ENCODE assay signal across 21 cellular contexts in genomic region chr12:109759595-109759994, GRCh38. TPM values are rescaled to one million over a fixed set of nuclear protein-coding genes. Genes with fewer than 3 reads are reported as not detected.
DNase-seq lines count a peak whose midpoint lies in the region; TF ChIP-seq lines count a peak whose summit lies in the region.
"Had no signal": no experiment of that assay in that cellular context is flagged by ENCODE, and none has a peak within 500 bp of the region (broad histone marks: within the 10 kb centered on the region; RNA-seq: fewer than 3 reads in every experiment).

No MANE protein-coding gene starts in this region.

- H3K9me2 ChIP-seq in MM.1S (replicated peaks; ENCODE audit: insufficient read depth, low read length) = no peaks in the 10 kb centered on the region

- no peak overlapping the region for H3K9ac ChIP-seq in MM.1S (ENCODE audit: low read length)

- TF ChIP-seq CTCF in chondrocyte (IDR thresholded peaks at IDR 0.05) = no peak
- TF ChIP-seq CTCF in type B pancreatic cell (conservative IDR thresholded peaks at IDR 0.05) = no peak
- TF ChIP-seq CTCF in MM.1S (IDR thresholded peaks at IDR 0.05; ENCODE audit: low read length) = no peak

- peaks cover 14% of the 10 kb centered on the region for H3K9me3 Mint-ChIP-seq in activated naive CD4-positive, alpha-beta T cell treated with anti-CD3 and anti-CD28 coated beads, Interleukin-2, amount 10 ng/mL, durations not matched to agents 7 days and 5 days
- H3K9me3 Mint-ChIP-seq in chondrocyte (ENCODE audit: low read depth) = peaks cover 24% of the 10 kb centered on the region
- H3K9me3 Mint-ChIP-seq in type B pancreatic cell = peaks cover 4% of the 10 kb centered on the region

- H3K4me2 ChIP-seq in MM.1S (ENCODE audit: low read depth, low read length) = no peak overlapping the region

- no peaks in the 10 kb centered on the region for H3K27me3 ChIP-seq in MM.1S (replicated peaks; ENCODE audit: insufficient read depth, low read length)
- H3K27me3 ChIP-seq: brain microvascular endothelial cell, gastrocnemius medialis, left lung had no signal

- no peaks in the 10 kb centered on the region for H3F3A ChIP-seq in MM.1S (ENCODE audit: insufficient read depth, low read length)

- no peaks in the 10 kb centered on the region for H3K27me3 Mint-ChIP-seq in activated naive CD4-positive, alpha-beta T cell treated with anti-CD3 and anti-CD28 coated beads, Interleukin-2, amount 10 ng/mL, durations not matched to agents 7 days and 5 days
- H3K27me3 Mint-ChIP-seq in chondrocyte (ENCODE audit: low read depth) (no peaks in the 10 kb centered on the region), type B pancreatic cell (no peaks in the 10 kb centered on the region)

- H3K4me3 ChIP-seq in MM.1S (ENCODE audit: low read length) = no peak overlapping the region
- H3K4me3 ChIP-seq: gastrocnemius medialis, left lung, tibial nerve had no signal

- H3K9me3 ChIP-seq in MM.1S (replicated peaks; ENCODE audit: insufficient read depth, low read length) = no peaks in the 10 kb centered on the region
- H3K9me3 ChIP-seq: gastrocnemius medialis had no signal

- no peak overlapping the region for H3K27ac ChIP-seq in MM.1S (ENCODE audit: low read length)
- H3K27ac ChIP-seq: brain microvascular endothelial cell, gastrocnemius medialis, left lung had no signal

- no peaks in the 10 kb centered on the region for H3K36me3 ChIP-seq in MM.1S (replicated peaks; ENCODE audit: insufficient read depth, low read length)
- H3K36me3 ChIP-seq: brain microvascular endothelial cell, gastrocnemius medialis, left lung had no signal

- H3K79me2 ChIP-seq in MM.1S (ENCODE audit: low read length) = no peaks in the 10 kb centered on the region

- no peak overlapping the region for H2AFZ ChIP-seq in MM.1S (ENCODE audit: low read length)

- no peaks in the 10 kb centered on the region for H4K20me1 ChIP-seq in MM.1S (ENCODE audit: insufficient read depth, low read length)

- H3K4me1 Mint-ChIP-seq in activated naive CD4-positive, alpha-beta T cell treated with anti-CD3 and anti-CD28 coated beads, Interleukin-2, amount 10 ng/mL, durations not matched to agents 7 days and 5 days = peaks cover 8% of the 10 kb centered on the region
- H3K4me1 Mint-ChIP-seq in chondrocyte (ENCODE audit: low read depth) (peaks cover 2% of the 10 kb centered on the region), type B pancreatic cell (ENCODE audit: unreplicated experiment) (peaks cover 4% of the 10 kb centered on the region)

- H3K36me3 Mint-ChIP-seq in activated naive CD4-positive, alpha-beta T cell treated with anti-CD3 and anti-CD28 coated beads, Interleukin-2, amount 10 ng/mL, durations not matched to agents 7 days and 5 days = no peaks in the 10 kb centered on the region
- H3K36me3 Mint-ChIP-seq in chondrocyte (ENCODE audit: low read depth) (peaks cover 10% of the 10 kb centered on the region), type B pancreatic cell (no peaks in the 10 kb centered on the region)

- no peaks in the 10 kb centered on the region for H3K4me1 ChIP-seq in MM.1S (ENCODE audit: low read length)
- H3K4me1 ChIP-seq: gastrocnemius medialis had no signal

- no peak overlapping the region for H3K4me3 Mint-ChIP-seq in activated naive CD4-positive, alpha-beta T cell treated with anti-CD3 and anti-CD28 coated beads, Interleukin-2, amount 10 ng/mL, durations not matched to agents 7 days and 5 days
- H3K4me3 Mint-ChIP-seq in chondrocyte (ENCODE audit: unreplicated experiment) = no peak overlapping the region
- no peak overlapping the region for H3K4me3 Mint-ChIP-seq in type B pancreatic cell
- H3K4me3 Mint-ChIP-seq: CD4-positive, alpha-beta memory T cell had no signal

- DNase-seq in activated naive CD4-positive, alpha-beta T cell treated with anti-CD3 and anti-CD28 coated beads, Interleukin-2, amount 10 ng/mL, durations not matched to agents 7 days and 5 days = peak; percentile 5
- DNase-seq in activated naive CD4-positive, alpha-beta T cell treated with anti-CD3 and anti-CD28 coated beads, Interleukin-2, amount 50 U/mL, for 16 hours = no peak
- DNase-seq in chondrocyte (ENCODE audit: low spot score) (peak; percentile 36), mesenteric fat pad (ENCODE audit: low spot score) (peak; percentile 33), type B pancreatic cell (ENCODE audit: extremely low spot score, unreplicated experiment) (peak; percentile 51), MM.1S (no peak), DMS114 treated with DMSO at 0.1 percent for 48 hours (lab: John Stamatoyannopoulos, UW; ENCODE audit: unreplicated experiment) (no peak)
- DNase-seq in stimulated activated CD4-positive, alpha-beta T cell treated with anti-CD3 and anti-CD28 coated beads, Interleukin-2, amount 100 ng/mL, for 48 hours = no peak
- DNase-seq: activated CD4-positive, alpha-beta T cell treated with anti-CD3 and anti-CD28 coated beads for 1 hour; activated naive CD4-positive, alpha-beta T cell; brain microvascular endothelial cell; CD4-positive, alpha-beta memory T cell; DMS79 treated with DMSO at 0.1 percent for 48 hours; erythroblast; gastrocnemius medialis; Kasumi-1; NCI-H526; SIG-M5; T-helper 2 cell had no signal

- H3K27ac Mint-ChIP-seq in activated naive CD4-positive, alpha-beta T cell treated with anti-CD3 and anti-CD28 coated beads, Interleukin-2, amount 10 ng/mL, durations not matched to agents 7 days and 5 days = no peak overlapping the region
- H3K27ac Mint-ChIP-seq in chondrocyte (ENCODE audit: unreplicated experiment) = no peak overlapping the region
- no peak overlapping the region for H3K27ac Mint-ChIP-seq in type B pancreatic cell
- H3K27ac Mint-ChIP-seq: CD4-positive, alpha-beta memory T cell had no signal

- CTCF ChIA-PET in activated naive CD4-positive, alpha-beta T cell treated with anti-CD3 and anti-CD28 coated beads, Interleukin-2, amount 10 ng/mL, durations not matched to agents 7 days and 5 days (lab: Charles Lee) = no interaction called here

RNA-seq across cellular contexts. Expression of gene FAM222A, which starts 46.0 kb away (rescaled TPM):
- total RNA-seq in chondrocyte = 1.0 to 1.5 TPM (median 1.2 TPM) in 3 replicates
- total RNA-seq in mesenteric fat pad = 2.7 TPM
- total RNA-seq in type B pancreatic cell (ENCODE audit: low replicate concordance) = 7.9 and 11.5 TPM in 2 replicates

Comparison
In these comparisons a context has a peak if more than half of its experiments do, and no peak if none do; other contexts are left out.
1. DNase-seq: peak in activated naive CD4-positive, alpha-beta T cell treated with anti-CD3 and anti-CD28 coated beads, Interleukin-2, amount 10 ng/mL, durations not matched to agents 7 days and 5 days (single experiment), chondrocyte (single experiment), mesenteric fat pad (single experiment) and type B pancreatic cell (single experiment); none in activated naive CD4-positive, alpha-beta T cell treated with anti-CD3 and anti-CD28 coated beads, Interleukin-2, amount 50 U/mL, for 16 hours (single experiment), stimulated activated CD4-positive, alpha-beta T cell treated with anti-CD3 and anti-CD28 coated beads, Interleukin-2, amount 100 ng/mL, for 48 hours (0 of 2), MM.1S (single experiment) and DMS114 treated with DMSO at 0.1 percent for 48 hours (single experiment).